ENCODE assay signal across 25 cellular contexts in the genomic region with DNA sequence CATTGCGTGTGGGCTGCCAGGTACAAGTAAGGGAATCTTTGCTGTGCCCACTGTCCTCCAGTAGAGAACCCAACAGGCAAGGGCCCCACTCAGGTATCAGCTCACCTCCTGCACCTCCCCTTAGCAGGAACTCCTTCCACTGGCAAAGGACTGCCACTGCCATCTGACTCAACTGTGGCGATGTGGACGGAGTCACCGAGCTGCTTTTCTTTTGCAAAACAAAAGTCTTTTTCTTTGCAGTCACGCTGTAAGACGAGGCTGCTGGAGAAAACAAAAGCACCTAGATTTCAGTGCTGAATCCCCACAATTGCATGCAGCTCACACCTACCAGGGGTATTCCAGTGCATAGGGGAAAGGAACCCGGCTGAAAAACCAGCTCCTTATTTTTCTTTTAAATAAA. TPM values are rescaled to one million over a fixed set of nuclear protein-coding genes. Genes with fewer than 3 reads are reported as not detected.
A peak's percentile ranks its signal among the peaks of the same experiment; 100 is the strongest.
DNase-seq lines count a peak whose midpoint lies in the region; ATAC-seq and TF ChIP-seq lines count a peak whose summit lies in the region.
"Had no signal": no experiment of that assay in that cellular context is flagged by ENCODE, and none has a peak within 500 bp of the region (broad histone marks: within the 10 kb centered on the region; RNA-seq: fewer than 3 reads in every experiment).

No MANE protein-coding gene starts in this region.

- H3K4me1 Mint-ChIP-seq in activated T-cell treated with anti-CD3 and anti-CD28 coated beads, Interleukin-2, amount 50 U/mL, for 24 hours (ENCODE audit: low read depth) = peaks cover 64% of the 10 kb centered on the region
- peaks cover 53% of the 10 kb centered on the region for H3K4me1 Mint-ChIP-seq in activated T-cell treated with anti-CD3 and anti-CD28 coated beads, Interleukin-2, amount 50 U/mL, for 4 hours (ENCODE audit: low read depth)
- peaks cover 63% of the 10 kb centered on the region for H3K4me1 Mint-ChIP-seq in stimulated activated memory B cell treated with anti-CD40 and anti-IgM and Interleukin-4, amounts not matched to agents 10 μg/mL and 1 μg/mL and 100 μg/mL, for 72 hours

- H3K27me3 Mint-ChIP-seq in activated T-cell treated with anti-CD3 and anti-CD28 coated beads, Interleukin-2, amount 50 U/mL, for 24 hours = no peaks in the 10 kb centered on the region
- H3K27me3 Mint-ChIP-seq in activated T-cell treated with anti-CD3 and anti-CD28 coated beads, Interleukin-2, amount 50 U/mL, for 4 hours (ENCODE audit: low read depth) = no peaks in the 10 kb centered on the region
- H3K27me3 Mint-ChIP-seq in stimulated activated memory B cell treated with anti-CD40 and anti-IgM and Interleukin-4, amounts not matched to agents 10 μg/mL and 1 μg/mL and 100 μg/mL, for 72 hours = no peaks in the 10 kb centered on the region

- H3K27ac ChIP-seq in VCaP = peak overlapping the region; percentile 99
- H3K27ac ChIP-seq: KMS-11, right atrium auricular region had no signal

- no peak for TF ChIP-seq CTCF in VCaP (conservative IDR thresholded peaks at IDR 0.05)

- DNase-seq in activated T-cell treated with anti-CD3 and anti-CD28 coated beads, Interleukin-2, amount 50 U/mL, for 24 hours = no peak
- no peak for DNase-seq in activated T-cell treated with anti-CD3 and anti-CD28 coated beads, Interleukin-2, amount 50 U/mL, for 4 hours
- peak; percentile 20 for DNase-seq in iPS-NIHi7 (ENCODE audit: extremely low spot score)
- DNase-seq in SHP77 treated with DMSO at 0.1 percent for 48 hours (lab: John Stamatoyannopoulos, UW) = no peak
- no peak for DNase-seq in Right ventricle myocardium inferior (ENCODE audit: missing footprints)
- DNase-seq: activated CD4-positive, alpha-beta T cell treated with anti-CD3 and anti-CD28 coated beads, Interleukin-2, amount 50 U/mL, for 48 hours; activated CD4-positive, CD25-positive, alpha-beta regulatory T cell; activated naive CD4-positive, alpha-beta T cell treated with Interleukin-2 at 50 U/mL for 16 hours; activated T-cell treated with anti-CD3 and anti-CD28 coated beads, Interleukin-2, amount 50 U/mL, for 1 hour; Calu3; islet precursor cell; MV-4-11; NCI-H2171; NCI-H524; NK-92 treated with Interleukin-12 subunit alpha and Interleukin-12 subunit beta, amount 100 ng/mL, for 24 hours; occipital lobe; stimulated activated CD4-positive, alpha-beta T cell treated with anti-CD3 and anti-CD28 coated beads, Interleukin-12 subunit alpha, Interleukin-12 subunit beta, amount 100 ng/mL, for 4 hours; upper lobe of left lung had no signal

- H3K27ac Mint-ChIP-seq in activated T-cell treated with anti-CD3 and anti-CD28 coated beads, Interleukin-2, amount 50 U/mL, for 24 hours = peak overlapping the region; percentile 98
- H3K27ac Mint-ChIP-seq in stimulated activated memory B cell treated with anti-CD40 and anti-IgM and Interleukin-4, amounts not matched to agents 10 μg/mL and 1 μg/mL and 100 μg/mL, for 72 hours = peak overlapping the region; percentile 42
- H3K27ac Mint-ChIP-seq: T-helper 2 cell treated with Interferon-gamma antibody and Interleukin-4, amounts not matched to agents 5 μg/mL and 100 μg/mL, for 36 hours had no signal

- intact Hi-C loops in Right ventricle myocardium inferior (cut with DNase I) = no loop called here

- no peak overlapping the region for H3K4me3 Mint-ChIP-seq in activated T-cell treated with anti-CD3 and anti-CD28 coated beads, Interleukin-2, amount 50 U/mL, for 24 hours
- H3K4me3 Mint-ChIP-seq in activated T-cell treated with anti-CD3 and anti-CD28 coated beads, Interleukin-2, amount 50 U/mL, for 4 hours = no peak overlapping the region
- no peak overlapping the region for H3K4me3 Mint-ChIP-seq in stimulated activated memory B cell treated with anti-CD40 and anti-IgM and Interleukin-4, amounts not matched to agents 10 μg/mL and 1 μg/mL and 100 μg/mL, for 72 hours
- H3K4me3 Mint-ChIP-seq: T-helper 2 cell treated with Interferon-gamma antibody and Interleukin-4, amounts not matched to agents 5 μg/mL and 100 μg/mL, for 36 hours had no signal

- H3K36me3 Mint-ChIP-seq in activated T-cell treated with anti-CD3 and anti-CD28 coated beads, Interleukin-2, amount 50 U/mL, for 24 hours (ENCODE audit: low read depth) = peaks cover 96% of the 10 kb centered on the region
- peaks cover 36% of the 10 kb centered on the region for H3K36me3 Mint-ChIP-seq in activated T-cell treated with anti-CD3 and anti-CD28 coated beads, Interleukin-2, amount 50 U/mL, for 4 hours (ENCODE audit: insufficient read depth)
- H3K36me3 Mint-ChIP-seq in stimulated activated memory B cell treated with anti-CD40 and anti-IgM and Interleukin-4, amounts not matched to agents 10 μg/mL and 1 μg/mL and 100 μg/mL, for 72 hours = peaks cover 71% of the 10 kb centered on the region

- ATAC-seq in activated T-cell treated with anti-CD3 and anti-CD28 coated beads, Interleukin-2, amount 50 U/mL, for 4 hours = no peak
- ATAC-seq in stimulated activated memory B cell treated with anti-CD40 and anti-IgM and Interleukin-4, amounts not matched to agents 10 μg/mL and 1 μg/mL and 100 μg/mL, for 72 hours = no peak
- ATAC-seq in Right ventricle myocardium inferior = no peak
- ATAC-seq in GM19395 (IDR thresholded peaks at IDR 0.05; ENCODE audit: unreplicated experiment) = no peak
- ATAC-seq: HCT116 had no signal

- no peaks in the 10 kb centered on the region for H3K9me3 Mint-ChIP-seq in activated T-cell treated with anti-CD3 and anti-CD28 coated beads, Interleukin-2, amount 50 U/mL, for 24 hours
- H3K9me3 Mint-ChIP-seq in activated T-cell treated with anti-CD3 and anti-CD28 coated beads, Interleukin-2, amount 50 U/mL, for 4 hours = no peaks in the 10 kb centered on the region
- H3K9me3 Mint-ChIP-seq in stimulated activated memory B cell treated with anti-CD40 and anti-IgM and Interleukin-4, amounts not matched to agents 10 μg/mL and 1 μg/mL and 100 μg/mL, for 72 hours = peaks cover 3% of the 10 kb centered on the region
- H3K9me3 Mint-ChIP-seq: T-helper 2 cell treated with Interferon-gamma antibody and Interleukin-4, amounts not matched to agents 5 μg/mL and 100 μg/mL, for 36 hours had no signal

RNA-seq across cellular contexts. Expression of a gene that starts 7.9 kb away (rescaled TPM):
- total RNA-seq in activated T-cell treated with anti-CD3 and anti-CD28 coated beads, Interleukin-2, amount 50 U/mL, for 4 hours = 10 to 100 TPM; 40.5 to 42.3 (median 41.8) TPM
- total RNA-seq in Right ventricle myocardium inferior = 23.0 TPM

RNA-seq across cellular contexts. Expression of a gene that starts 55.1 kb away (rescaled TPM):
- total RNA-seq in activated T-cell treated with anti-CD3 and anti-CD28 coated beads, Interleukin-2, amount 50 U/mL, for 4 hours = 10 to 100 TPM; 35.6 to 62.7 (median 49.8) TPM
- 1.4 TPM for total RNA-seq in Right ventricle myocardium inferior

RNA-seq across cellular contexts. Expression of a gene that starts 56.1 kb away (rescaled TPM):
- total RNA-seq in activated T-cell treated with anti-CD3 and anti-CD28 coated beads, Interleukin-2, amount 50 U/mL, for 4 hours = 10 to 100 TPM; 66.3 to 74.1 (median 73.7) TPM
- 66.6 TPM for total RNA-seq in Right ventricle myocardium inferior

Comparison
In these comparisons a context has a peak if more than half of its experiments do, and no peak if none do; other contexts are left out.
1. RNA of a gene that starts 55.1 kb away (total RNA-seq): 35.6 to 62.7 TPM in activated T-cell treated with anti-CD3 and anti-CD28 coated beads, Interleukin-2, amount 50 U/mL, for 4 hours; 1.4 TPM in Right ventricle myocardium inferior (single experiment); every median in the first group is over 10 times any median in the second.